In the genomic region with DNA sequence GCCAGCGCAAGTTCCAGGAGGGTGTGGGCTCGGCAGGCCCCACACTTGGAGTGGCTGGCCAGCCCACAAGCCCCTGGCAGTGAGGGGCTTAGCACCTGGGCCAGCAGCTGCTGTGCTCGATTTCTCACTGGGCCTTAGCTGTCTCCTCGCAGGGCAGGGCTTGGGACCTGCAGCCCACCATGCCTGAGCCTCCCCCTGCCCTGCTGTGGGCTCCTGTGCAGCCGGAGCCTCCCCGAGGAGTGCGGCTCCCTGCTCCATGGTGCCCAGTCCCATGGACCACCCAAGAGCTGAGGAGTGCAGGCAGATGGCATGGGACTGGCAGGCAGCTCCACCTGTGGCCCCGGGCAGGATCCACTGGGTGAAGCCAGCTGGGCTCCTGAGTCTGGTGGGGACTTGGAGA, we compare ENCODE assay signal across 28 cellular contexts.
"Had no signal": no experiment of that assay in that cellular context is flagged by ENCODE, and none has a peak within 500 bp of the region (broad histone marks: within the 10 kb centered on the region; RNA-seq: fewer than 3 reads in every experiment).

No MANE protein-coding gene starts in this region.

- H3K27me3 ChIP-seq: adrenal gland, ascending aorta, body of pancreas, brain microvascular endothelial cell, breast epithelium, cardiac muscle cell had no signal

- H3K27ac ChIP-seq: adrenal gland, ascending aorta, body of pancreas, brain microvascular endothelial cell, breast epithelium, cardiac muscle cell had no signal

- H3K9me3 ChIP-seq: adrenal gland, ascending aorta had no signal

- H3K36me3 ChIP-seq: adrenal gland, ascending aorta, brain microvascular endothelial cell, breast epithelium, cardiac muscle cell had no signal

- H3K4me3 ChIP-seq: adrenal gland, ascending aorta, body of pancreas, breast epithelium, cardiac muscle cell had no signal

- DNase-seq: activated effector memory CD4-positive, alpha-beta T cell treated with anti-CD3 and anti-CD28 coated beads, Interleukin-2, amount 50 U/mL, for 16 hours; activated effector memory CD4-positive, alpha-beta T cell treated with Interleukin-2 at 50 U/mL for 16 hours; activated naive CD4-positive, alpha-beta T cell; activated naive CD4-positive, alpha-beta T cell treated with anti-CD3 and anti-CD28 coated beads for 36 hours; activated naive CD4-positive, alpha-beta T cell treated with anti-CD3 and anti-CD28 coated beads, Interleukin-2, amount 10 ng/mL, durations not matched to agents 7 days and 5 days; activated naive CD4-positive, alpha-beta T cell treated with anti-CD3 and anti-CD28 coated beads, Interleukin-2, amount 50 U/mL, for 16 hours; activated naive CD4-positive, alpha-beta T cell treated with Interleukin-2 at 50 U/mL for 16 hours; activated naive CD8-positive, alpha-beta T cell treated with anti-CD3 and anti-CD28 coated beads for 36 hours; activated naive CD8-positive, alpha-beta T cell treated with anti-CD3 and anti-CD28 coated beads, Interleukin-2, amount 10 ng/mL, durations not matched to agents 7 days and 5 days; activated naive CD8-positive, alpha-beta T cell treated with anti-CD3 and anti-CD28 coated beads, Interleukin-2, amount 50 U/mL, for 24 hours; activated T-cell treated with anti-CD3 and anti-CD28 coated beads for 4 hours; activated T-cell treated with anti-CD3 and anti-CD28 coated beads, Interleukin-2, amount 50 U/mL, for 1 hour; activated T-cell treated with anti-CD3 and anti-CD28 coated beads, Interleukin-2, amount 50 U/mL, for 24 hours; activated T-cell treated with anti-CD3 and anti-CD28 coated beads, Interleukin-2, amount 50 U/mL, for 4 hours; activated T-cell treated with anti-CD3 and anti-CD28 coated beads, Interleukin-2, amount 50 U/mL, for 48 hours; activated T-cell treated with anti-CD3 and anti-CD28 coated beads, Interleukin-2, amount 50 U/mL, for 72 hours; adrenal gland; amniotic stem cell; amygdala; anterior cingulate cortex; body of pancreas; brain microvascular endothelial cell; caudate nucleus; central memory CD4-positive, alpha-beta T cell; cerebellar nuclear complex had no signal

- H3K4me1 ChIP-seq: adrenal gland, ascending aorta, body of pancreas, breast epithelium had no signal
